In genomic region chr6:161463061-161463460, GRCh38 we compare ENCODE assay signal across 13 cellular contexts.
DNase-seq lines count a peak whose midpoint lies in the region; FAIRE-seq lines count a peak whose summit lies in the region.
"Had no signal": no experiment of that assay in that cellular context is flagged by ENCODE, and none has a peak within 500 bp of the region (broad histone marks: within the 10 kb centered on the region; RNA-seq: fewer than 3 reads in every experiment).

No MANE protein-coding gene starts in this region.

- in situ Hi-C loops in Caki2 (cut with HindIII; ENCODE audit: low pct_unique_long_range_greater_than_20kb, low sequenced_read_pairs) = no loop called here

- DNase-seq in Caki2 (ENCODE audit: low read depth) (peak; percentile 59), RCC 7860 (ENCODE audit: low spot score) (peak; percentile 79), kidney tubule cell (ENCODE audit: low spot score) (peak; percentile 85), HuH-7.5 (ENCODE audit: low spot score) (no peak), DMS153 treated with DMSO at 0.1 percent for 48 hours (lab: John Stamatoyannopoulos, UW; ENCODE audit: unreplicated experiment) (no peak), NCI-H146 treated with DMSO at 0.1 percent for 48 hours (lab: John Stamatoyannopoulos, UW; ENCODE audit: unreplicated experiment) (no peak)
- DNase-seq: CD8-positive, alpha-beta T cell; COR-L47; DMS79; GDM1; H9 had no signal

- no peak for FAIRE-seq in RCC 7860 (lab: Jason Lieb, UNC)
- FAIRE-seq: D721Med, H1 had no signal

Comparison
In these comparisons a context has a peak if more than half of its experiments do, and no peak if none do; other contexts are left out.
1. DNase-seq: peak in Caki2 (single experiment), RCC 7860 (single experiment) and kidney tubule cell (single experiment); none in HuH-7.5 (single experiment), DMS153 treated with DMSO at 0.1 percent for 48 hours (single experiment) and NCI-H146 treated with DMSO at 0.1 percent for 48 hours (single experiment).